In genomic region chr1:32349211-32349708, GRCh38 we compare ENCODE assay signal across 9 cellular contexts. TPM values are rescaled to one million over a fixed set of nuclear protein-coding genes. Genes with fewer than 3 reads are reported as not detected.
DNase-seq lines count a peak whose midpoint lies in the region; ATAC-seq, FAIRE-seq and TF ChIP-seq lines count a peak whose summit lies in the region.
"Had no signal": no experiment of that assay in that cellular context is flagged by ENCODE, and none has a peak within 500 bp of the region (broad histone marks: within the 10 kb centered on the region; RNA-seq: fewer than 3 reads in every experiment).

No MANE protein-coding gene starts in this region.

- BruUV-seq in endothelial cell of umbilical vein (replicated peaks; lab: Mats Ljungman, UMichigan), result no TSS peak

- H3K9me3 Mint-ChIP-seq in nephron, result no peaks in the 10 kb centered on the region

- H3K27ac Mint-ChIP-seq in nephron, result peak overlapping the region; percentile 45 to 74 (median 67)

- H3K4me3 ChIP-seq in endothelial cell of umbilical vein (replicated peaks in 1 of 3; ENCODE audit: insufficient read depth in 1 of 3, low read depth in 1 of 3, low read length in 3 of 3), result no peak overlapping the region

- no peaks in the 10 kb centered on the region for H3K79me2 ChIP-seq in endothelial cell of umbilical vein (ENCODE audit: control insufficient read depth, insufficient read depth, low read length)

- H3K27ac ChIP-seq in endothelial cell of umbilical vein (ENCODE audit: insufficient read depth, low read depth, low read length), result peak overlapping the region; percentile 26

- FAIRE-seq in endothelial cell of umbilical vein (lab: Jason Lieb, UNC), result peak; percentile 98
- FAIRE-seq: endometrium had no signal

- TF ChIP-seq POLR2A in endothelial cell of umbilical vein (IDR thresholded peaks at IDR 0.05; ENCODE audit: low read depth, low read length), result peak; percentile 24

- H3K36me3 Mint-ChIP-seq in nephron (ENCODE audit: low read depth), result no peaks in the 10 kb centered on the region

- H4K20me1 ChIP-seq in endothelial cell of umbilical vein (replicated peaks; ENCODE audit: control insufficient read depth, extremely low read depth, insufficient read depth, low read length), result no peaks in the 10 kb centered on the region

- peaks cover 36% of the 10 kb centered on the region for H3K4me1 Mint-ChIP-seq in nephron

- ATAC-seq in GM21423 (IDR thresholded peaks at IDR 0.05; ENCODE audit: unreplicated experiment) (no peak), omental fat pad (ENCODE audit: low FRiP score) (no peak), GM21723 (IDR thresholded peaks at IDR 0.05; ENCODE audit: unreplicated experiment) (no peak)

- no peaks in the 10 kb centered on the region for H3K36me3 ChIP-seq in endothelial cell of umbilical vein (ENCODE audit: control insufficient read depth in 2 of 2, extremely low read depth in 1 of 2, insufficient read depth in 2 of 2, low read length in 2 of 2)

- TF ChIP-seq CTCF in endothelial cell of umbilical vein (IDR thresholded peaks at IDR 0.05; ENCODE audit: extremely low read depth in 1 of 2, insufficient read depth in 1 of 2, low read depth in 1 of 2, low read length in 2 of 2), result no peak
- TF ChIP-seq CTCF in nephron (IDR thresholded peaks at IDR 0.05; ENCODE audit: unreplicated experiment in 3 of 3), result no peak
- TF ChIP-seq CTCF in omental fat pad (IDR thresholded peaks at IDR 0.05), result no peak

- CTCF ChIA-PET in endothelial cell of umbilical vein (lab: Charles Lee), result no interaction called here

- peak overlapping the region; percentile 40 to 79 (median 59) for H3K4me3 Mint-ChIP-seq in nephron

- POLR2A ChIA-PET in endothelial cell of umbilical vein (lab: Charles Lee), result interaction anchor here (1.5 kb wide), 1 partner anchor 13 kb away, joined by 8 read pairs; the partner anchor contains the start of gene MARCKSL1

- intact Hi-C loops in endothelial cell of umbilical vein (cut with micrococcal nuclease), result no loop called here

- peak overlapping the region; percentile 45 for H3K4me2 ChIP-seq in endothelial cell of umbilical vein (ENCODE audit: insufficient read depth, low read length)

- dilution Hi-C loops in endothelial cell of umbilical vein (cut with MboI; ENCODE audit: extremely low pct_ligation_motif_present, low sequenced_read_pairs), result no loop called here

- no peaks in the 10 kb centered on the region for H3K9me1 ChIP-seq in endothelial cell of umbilical vein (replicated peaks; ENCODE audit: control insufficient read depth, extremely low read depth, insufficient read depth, low read length)

- H3K27me3 ChIP-seq in endothelial cell of umbilical vein (ENCODE audit: control insufficient read depth in 2 of 2, insufficient read depth in 2 of 2, low read length in 2 of 2), result no peaks in the 10 kb centered on the region

- peaks cover 37% of the 10 kb centered on the region for H3K4me1 ChIP-seq in endothelial cell of umbilical vein (ENCODE audit: control insufficient read depth, extremely low read depth, insufficient read depth, low read length)

- H3K9me3 ChIP-seq in endothelial cell of umbilical vein (replicated peaks; ENCODE audit: control insufficient read depth, insufficient read depth, low read length), result no peaks in the 10 kb centered on the region

- DNase-seq in EH (ENCODE audit: low read depth), result peak; percentile 86
- DNase-seq in RPMI7951 (ENCODE audit: low read depth), result peak; percentile 97
- peak; percentile 86 for DNase-seq in endothelial cell of umbilical vein (ENCODE audit: low read depth, low spot score)
- DNase-seq in omental fat pad (ENCODE audit: low spot score), result no peak
- DNase-seq in SHP77 (lab: John Stamatoyannopoulos, UW), result no peak

- H3K27me3 Mint-ChIP-seq in nephron (ENCODE audit: low read depth), result peaks cover 3% of the 10 kb centered on the region

- H3K9ac ChIP-seq in endothelial cell of umbilical vein (replicated peaks; ENCODE audit: extremely low read depth, insufficient read depth, low read length), result no peak overlapping the region

- no peak overlapping the region for H2AFZ ChIP-seq in endothelial cell of umbilical vein (ENCODE audit: low read depth, low read length)

TF ChIP-seq in endothelial cell of umbilical vein, 7 proteins besides CTCF, POLR2A, EP300 and RAD21:
- TF ChIP-seq POLR2AphosphoS5 (IDR thresholded peaks at IDR 0.05; ENCODE audit: insufficient read depth, low read depth, low read length), result peak; percentile 92
- TF ChIP-seq MYC (IDR thresholded peaks at IDR 0.05; ENCODE audit: low read depth, low read length), result no peak
TF ChIP-seq in endothelial cell of umbilical vein: peak in this region for 1.

RNA-seq across cellular contexts. Expression of gene FAM229A, which starts 13.0 kb away (rescaled TPM):
- 0.29 and 0.84 TPM in 2 replicates for total RNA-seq in RPMI7951 (2014; rRNA removed; shearing (Covaris generic))
- total RNA-seq in endothelial cell of umbilical vein, result 8.6 and 11.6 TPM in 2 replicates
- polyA plus RNA-seq in endothelial cell of umbilical vein, result 8.9 and 9.9 TPM in 2 replicates
- 0.68 and 2.0 TPM in 2 replicates for polyA plus RNA-seq in endothelial cell of umbilical vein (2011; cell fraction: cytosol; rRNA removed)
- 43.3 and 43.7 TPM in 2 replicates for polyA plus RNA-seq in endothelial cell of umbilical vein (2011; cell fraction: nucleus; rRNA removed)
- polyA plus RNA-seq in endothelial cell of umbilical vein (2012), result 1.9 and 2.4 TPM in 2 replicates
- 6.3 and 7.2 TPM in 2 replicates for polyA minus RNA-seq in endothelial cell of umbilical vein
- 0.61 TPM for polyA minus RNA-seq in endothelial cell of umbilical vein (2011; cell fraction: cytosol; rRNA and poly(A)+ RNA removed)
- polyA minus RNA-seq in endothelial cell of umbilical vein (2011; cell fraction: nucleus; rRNA and poly(A)+ RNA removed), result 11.2 and 15.7 TPM in 2 replicates
- 10 to 100 TPM in 1 of 4 donors, 1 to 10 TPM in 3; 2.5 to 13.4 (median 5.4) TPM for total RNA-seq in omental fat pad

RNA-seq across cellular contexts. Expression of gene TSSK3, which starts 13.1 kb away (rescaled TPM):
- total RNA-seq in RPMI7951 (2014; rRNA removed; shearing (Covaris generic)), result 0.12 and 0.39 TPM in 2 replicates
- total RNA-seq in endothelial cell of umbilical vein (0.42 and 1.1 TPM in 2 replicates), omental fat pad (under 1 TPM in 1 of 4 donors, not detected in 3; 0.48 TPM)
- polyA plus RNA-seq in endothelial cell of umbilical vein, result 0.48 and 0.65 TPM in 2 replicates
- 0.13 and 0.18 TPM in 2 replicates for polyA plus RNA-seq in endothelial cell of umbilical vein (2011; cell fraction: cytosol; rRNA removed)
- polyA plus RNA-seq in endothelial cell of umbilical vein (2011; cell fraction: nucleus; rRNA removed), result 1.1 and 7.1 TPM in 2 replicates
- 0.34 and 0.82 TPM in 2 replicates for polyA plus RNA-seq in endothelial cell of umbilical vein (2012)
- 0.62 and 0.90 TPM in 2 replicates for polyA minus RNA-seq in endothelial cell of umbilical vein
- not detected for polyA minus RNA-seq in endothelial cell of umbilical vein (2011; cell fraction: cytosol; rRNA and poly(A)+ RNA removed)
- 1.4 TPM in 1 of 2 replicates, not detected in the other for polyA minus RNA-seq in endothelial cell of umbilical vein (2011; cell fraction: nucleus; rRNA and poly(A)+ RNA removed)

RNA-seq across cellular contexts. Expression of gene MARCKSL1, which starts 13.2 kb away (rescaled TPM):
- total RNA-seq in RPMI7951 (2014; rRNA removed; shearing (Covaris generic)), result 31.7 and 47.7 TPM in 2 replicates
- total RNA-seq in endothelial cell of umbilical vein (249 and 265 TPM in 2 replicates), omental fat pad (10 to 100 TPM; 29.5 to 61.0 (median 42.7) TPM)
- polyA plus RNA-seq in endothelial cell of umbilical vein, result 311 and 318 TPM in 2 replicates
- 353 TPM in 2 replicates for polyA plus RNA-seq in endothelial cell of umbilical vein (2011; cell fraction: cytosol; rRNA removed)
- 91.3 and 92.6 TPM in 2 replicates for polyA plus RNA-seq in endothelial cell of umbilical vein (2011; cell fraction: nucleus; rRNA removed)
- 195 and 202 TPM in 2 replicates for polyA plus RNA-seq in endothelial cell of umbilical vein (2012)
- 199 and 217 TPM in 2 replicates for polyA minus RNA-seq in endothelial cell of umbilical vein
- 14.1 TPM for polyA minus RNA-seq in endothelial cell of umbilical vein (2011; cell fraction: cytosol; rRNA and poly(A)+ RNA removed)
- 43.4 and 45.0 TPM in 2 replicates for polyA minus RNA-seq in endothelial cell of umbilical vein (2011; cell fraction: nucleus; rRNA and poly(A)+ RNA removed)

RNA-seq across cellular contexts. Expression of gene BSDC1, which starts 45.0 kb away (rescaled TPM):
- 45.1 and 52.7 TPM in 2 replicates for total RNA-seq in RPMI7951 (2014; rRNA removed; shearing (Covaris generic))
- 64.6 and 64.8 TPM in 2 replicates for total RNA-seq in endothelial cell of umbilical vein
- polyA plus RNA-seq in endothelial cell of umbilical vein, result 40.7 and 44.3 TPM in 2 replicates
- polyA plus RNA-seq in endothelial cell of umbilical vein (2011; cell fraction: cytosol; rRNA removed), result 48.2 and 51.9 TPM in 2 replicates
- polyA plus RNA-seq in endothelial cell of umbilical vein (2011; cell fraction: nucleus; rRNA removed), result 114 and 117 TPM in 2 replicates
- 44.0 and 48.2 TPM in 2 replicates for polyA plus RNA-seq in endothelial cell of umbilical vein (2012)
- 59.4 and 69.0 TPM in 2 replicates for polyA minus RNA-seq in endothelial cell of umbilical vein
- polyA minus RNA-seq in endothelial cell of umbilical vein (2011; cell fraction: cytosol; rRNA and poly(A)+ RNA removed), result 18.6 TPM
- polyA minus RNA-seq in endothelial cell of umbilical vein (2011; cell fraction: nucleus; rRNA and poly(A)+ RNA removed), result 60.1 and 72.5 TPM in 2 replicates
- total RNA-seq in omental fat pad, result 10 to 100 TPM; 51.9 to 73.1 (median 69.5) TPM

RNA-seq across cellular contexts. Expression of gene HDAC1, which starts 57.4 kb away (rescaled TPM):
- total RNA-seq in RPMI7951 (2014; rRNA removed; shearing (Covaris generic)), result 115 and 121 TPM in 2 replicates
- total RNA-seq in endothelial cell of umbilical vein, result 111 and 138 TPM in 2 replicates
- 109 and 141 TPM in 2 replicates for polyA plus RNA-seq in endothelial cell of umbilical vein
- 109 and 112 TPM in 2 replicates for polyA plus RNA-seq in endothelial cell of umbilical vein (2011; cell fraction: cytosol; rRNA removed)
- 280 and 349 TPM in 2 replicates for polyA plus RNA-seq in endothelial cell of umbilical vein (2011; cell fraction: nucleus; rRNA removed)
- 105 and 141 TPM in 2 replicates for polyA plus RNA-seq in endothelial cell of umbilical vein (2012)
- polyA minus RNA-seq in endothelial cell of umbilical vein, result 188 and 226 TPM in 2 replicates
- 41.7 TPM for polyA minus RNA-seq in endothelial cell of umbilical vein (2011; cell fraction: cytosol; rRNA and poly(A)+ RNA removed)
- 79.8 and 110 TPM in 2 replicates for polyA minus RNA-seq in endothelial cell of umbilical vein (2011; cell fraction: nucleus; rRNA and poly(A)+ RNA removed)
- 10 to 100 TPM; 32.3 to 52.6 (median 39.5) TPM for total RNA-seq in omental fat pad

Comparison
In these comparisons a context has a peak if more than half of its experiments do, and no peak if none do; other contexts are left out.
1. DNase-seq: peak in EH (single experiment), RPMI7951 (single experiment) and endothelial cell of umbilical vein (single experiment); none in omental fat pad (single experiment) and SHP77 (0 of 2).